1 cellular context compared by ENCODE assay signal in the genomic region with DNA sequence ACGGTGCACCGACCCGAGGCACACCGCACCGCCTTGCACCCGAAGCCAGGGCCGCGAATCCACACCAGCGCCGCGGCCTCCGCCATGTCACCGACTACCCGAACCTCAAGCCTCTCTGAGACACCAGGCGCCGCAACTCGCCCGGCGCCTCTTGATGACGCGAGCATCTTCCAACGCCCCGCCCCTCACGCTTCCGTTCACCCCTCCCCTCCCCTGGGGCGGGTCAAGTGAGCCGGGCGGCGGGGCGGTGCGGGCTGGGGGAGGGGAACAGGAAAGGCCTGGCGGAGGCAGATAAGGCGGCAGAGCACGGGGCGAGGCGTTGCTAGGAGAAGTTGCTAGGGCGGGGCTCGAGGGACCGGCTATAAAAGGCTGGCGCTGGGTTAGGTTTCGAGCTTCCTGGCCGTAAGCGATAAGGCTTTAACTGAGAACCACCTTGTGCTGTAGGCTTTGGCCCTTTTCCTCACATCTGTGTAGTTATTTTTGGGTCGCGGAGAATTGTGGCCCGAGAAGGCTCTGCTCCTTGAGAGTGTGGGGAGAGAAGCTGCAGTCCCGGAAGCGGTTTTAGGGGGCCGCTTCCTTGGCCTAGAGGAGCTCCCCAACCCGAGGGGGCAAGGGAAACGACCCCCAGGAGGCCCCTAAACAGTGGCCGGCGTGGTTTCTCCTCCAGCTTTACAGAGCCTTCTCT.
A peak's percentile ranks its signal among the peaks of the same experiment; 100 is the strongest.
TF ChIP-seq lines count a peak whose summit lies in the region.

A gene (minus strand): TSS at position 117 of the 685 bp plus-strand sequence. CDS start 31 bp downstream, at position 86.

TF ChIP-seq in K562, 482 proteins besides CTCF, POLR2A, EP300 and RAD21 (continued from another document and continues in another):
- TF ChIP-seq CHCHD3 (CRISPR knock-in tag; IDR thresholded peaks at IDR 0.05) (peak; percentile 94; the same call in 1 of the 2 replicates), TCF7L2 (IDR thresholded peaks at IDR 0.05; ENCODE audit: low read depth, low read length) (peak; percentile 31; the same call in 1 of the 2 replicates), ZNF347 (CRISPR knock-in tag; IDR thresholded peaks at IDR 0.05; ENCODE audit: low read depth) (no peak), MXI1 (IDR thresholded peaks at IDR 0.05; ENCODE audit: low read depth, low read length) (peak; percentile 97), JUNB (CRISPR knock-in tag; conservative IDR thresholded peaks at IDR 0.05) (no peak), XRCC3 (IDR thresholded peaks at IDR 0.05) (no peak), SMC3 (conservative IDR thresholded peaks at IDR 0.05; ENCODE audit: insufficient read depth, low read depth, low read length) (0 out of 2 replicates have a peak, but pooled peaks have one; percentile 4), NFXL1 (CRISPR knock-in tag; IDR thresholded peaks at IDR 0.05) (0 out of 2 replicates have a peak, but pooled peaks have one; percentile 10), SUPT5H (IDR thresholded peaks at IDR 0.05) (peak; percentile 97), TAF7 (tag; IDR thresholded peaks at IDR 0.05) (peak; percentile 61), ZNF3 (CRISPR knock-in tag; IDR thresholded peaks at IDR 0.05) (no peak), RUNX1 (IDR thresholded peaks at IDR 0.05; ENCODE audit: low read depth) (peak; percentile 92), POLR2G (IDR thresholded peaks at IDR 0.05; ENCODE audit: low read depth, low read length) (peak; percentile 98), PHF8 (IDR thresholded peaks at IDR 0.05; ENCODE audit: borderline replicate concordance, low read length) (peak; percentile 97), SRSF3 (IDR thresholded peaks at IDR 0.05; ENCODE audit: insufficient read depth, low read length) (no peak), BMI1 (IDR thresholded peaks at IDR 0.05; ENCODE audit: low read length) (peak; percentile 92), ZNF23 (CRISPR knock-in tag; IDR thresholded peaks at IDR 0.05) (no peak; the same call in 1 of the 2 replicates), FOS (IDR thresholded peaks at IDR 0.05; ENCODE audit: extremely low read depth, insufficient read length) (no peak), ZFP36 (IDR thresholded peaks at IDR 0.05; ENCODE audit: low read depth, low read length, partially characterized antibody) (peak; percentile 17), ZNF133 (CRISPR knock-in tag; IDR thresholded peaks at IDR 0.05) (no peak), RBM34 (IDR thresholded peaks at IDR 0.05; ENCODE audit: borderline replicate concordance, insufficient read depth, low read length) (no peak), NR2F6 (CRISPR knock-in tag; IDR thresholded peaks at IDR 0.05) (peak; percentile 81), ILK (tag; IDR thresholded peaks at IDR 0.05; ENCODE audit: borderline replicate concordance, low read depth) (no peak), ATF7 (IDR thresholded peaks at IDR 0.05) (peak; percentile 83), HNRNPUL1 (IDR thresholded peaks at IDR 0.05; ENCODE audit: low read length) (no peak), TEAD2 (tag; IDR thresholded peaks at IDR 0.05) (no peak), JUN (IDR thresholded peaks at IDR 0.05; ENCODE audit: borderline replicate concordance, low read depth, low read length) (no peak; the same call in 1 of the 2 replicates), JUN (CRISPR knock-in tag; IDR thresholded peaks at IDR 0.05; ENCODE audit: borderline replicate concordance) (peak; percentile 87; the same call in 1 of the 2 replicates), GTF2A2 (tag; IDR thresholded peaks at IDR 0.05) (peak; percentile 86), GABPB1 (CRISPR knock-in tag; IDR thresholded peaks at IDR 0.05) (peak; percentile 77), MECOM (CRISPR knock-in tag; IDR thresholded peaks at IDR 0.05) (no peak), DMBX1 (CRISPR knock-in tag; IDR thresholded peaks at IDR 0.05; ENCODE audit: borderline replicate concordance) (peak; percentile 93), EWSR1 (IDR thresholded peaks at IDR 0.05; ENCODE audit: borderline replicate concordance, low read depth, partially characterized antibody) (no peak), DIDO1 (tag; IDR thresholded peaks at IDR 0.05; ENCODE audit: low read depth) (no peak), SMAD4 (CRISPR knock-in tag; conservative IDR thresholded peaks at IDR 0.05) (peak; percentile 98), COPS2 (conservative IDR thresholded peaks at IDR 0.05) (no peak), ZBTB17 (CRISPR knock-in tag; IDR thresholded peaks at IDR 0.05) (no peak), SAFB2 (IDR thresholded peaks at IDR 0.05; ENCODE audit: borderline replicate concordance, low read depth, low read length, severe bottlenecking) (no peak), NR2C1 (IDR thresholded peaks at IDR 0.05) (peak; percentile 21; the same call in 1 of the 2 replicates), NR2C1 (tag; IDR thresholded peaks at IDR 0.05) (peak; percentile 39; the same call in 1 of the 2 replicates), ZNF174 (CRISPR knock-in tag; IDR thresholded peaks at IDR 0.05) (0 out of 2 replicates have a peak, but pooled peaks have one; percentile 50), CCNT2 (IDR thresholded peaks at IDR 0.05; ENCODE audit: borderline replicate concordance, extremely low read depth, insufficient read length, low read depth, low read length) (peak; percentile 100), NFE2 (IDR thresholded peaks at IDR 0.05; ENCODE audit: low read depth) (peak; percentile 48; the same call in 1 of the 2 replicates), TAF9B (IDR thresholded peaks at IDR 0.05; ENCODE audit: partially characterized antibody) (peak; percentile 93), KLF13 (tag; IDR thresholded peaks at IDR 0.05; ENCODE audit: borderline replicate concordance, low read depth) (no peak; the same call in none of the 2 replicates)
- TF ChIP-seq, protein P1, sequence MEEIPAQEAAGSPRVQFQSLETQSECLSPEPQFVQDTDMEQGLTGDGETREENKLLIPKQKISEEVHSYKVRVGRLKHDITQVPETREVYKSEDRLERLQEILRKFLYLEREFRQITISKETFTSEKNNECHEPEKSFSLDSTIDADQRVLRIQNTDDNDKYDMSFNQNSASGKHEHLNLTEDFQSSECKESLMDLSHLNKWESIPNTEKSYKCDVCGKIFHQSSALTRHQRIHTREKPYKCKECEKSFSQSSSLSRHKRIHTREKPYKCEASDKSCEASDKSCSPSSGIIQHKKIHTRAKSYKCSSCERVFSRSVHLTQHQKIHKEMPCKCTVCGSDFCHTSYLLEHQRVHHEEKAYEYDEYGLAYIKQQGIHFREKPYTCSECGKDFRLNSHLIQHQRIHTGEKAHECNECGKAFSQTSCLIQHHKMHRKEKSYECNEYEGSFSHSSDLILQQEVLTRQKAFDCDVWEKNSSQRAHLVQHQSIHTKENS (CRISPR knock-in tag; IDR thresholded peaks at IDR 0.05): peak; percentile 80; the same call in 1 of the 2 replicates
- TF ChIP-seq, protein P2, sequence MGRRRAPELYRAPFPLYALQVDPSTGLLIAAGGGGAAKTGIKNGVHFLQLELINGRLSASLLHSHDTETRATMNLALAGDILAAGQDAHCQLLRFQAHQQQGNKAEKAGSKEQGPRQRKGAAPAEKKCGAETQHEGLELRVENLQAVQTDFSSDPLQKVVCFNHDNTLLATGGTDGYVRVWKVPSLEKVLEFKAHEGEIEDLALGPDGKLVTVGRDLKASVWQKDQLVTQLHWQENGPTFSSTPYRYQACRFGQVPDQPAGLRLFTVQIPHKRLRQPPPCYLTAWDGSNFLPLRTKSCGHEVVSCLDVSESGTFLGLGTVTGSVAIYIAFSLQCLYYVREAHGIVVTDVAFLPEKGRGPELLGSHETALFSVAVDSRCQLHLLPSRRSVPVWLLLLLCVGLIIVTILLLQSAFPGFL (CRISPR knock-in tag; IDR thresholded peaks at IDR 0.05): no peak
- TF ChIP-seq, protein P3, sequence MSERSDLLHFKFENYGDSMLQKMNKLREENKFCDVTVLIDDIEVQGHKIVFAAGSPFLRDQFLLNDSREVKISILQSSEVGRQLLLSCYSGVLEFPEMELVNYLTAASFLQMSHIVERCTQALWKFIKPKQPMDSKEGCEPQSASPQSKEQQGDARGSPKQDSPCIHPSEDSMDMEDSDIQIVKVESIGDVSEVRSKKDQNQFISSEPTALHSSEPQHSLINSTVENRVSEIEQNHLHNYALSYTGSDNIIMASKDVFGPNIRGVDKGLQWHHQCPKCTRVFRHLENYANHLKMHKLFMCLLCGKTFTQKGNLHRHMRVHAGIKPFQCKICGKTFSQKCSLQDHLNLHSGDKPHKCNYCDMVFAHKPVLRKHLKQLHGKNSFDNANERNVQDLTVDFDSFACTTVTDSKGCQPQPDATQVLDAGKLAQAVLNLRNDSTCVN (CRISPR knock-in tag; IDR thresholded peaks at IDR 0.05): 0 out of 2 replicates have a peak, but pooled peaks have one; percentile 10
- TF ChIP-seq, protein P4, sequence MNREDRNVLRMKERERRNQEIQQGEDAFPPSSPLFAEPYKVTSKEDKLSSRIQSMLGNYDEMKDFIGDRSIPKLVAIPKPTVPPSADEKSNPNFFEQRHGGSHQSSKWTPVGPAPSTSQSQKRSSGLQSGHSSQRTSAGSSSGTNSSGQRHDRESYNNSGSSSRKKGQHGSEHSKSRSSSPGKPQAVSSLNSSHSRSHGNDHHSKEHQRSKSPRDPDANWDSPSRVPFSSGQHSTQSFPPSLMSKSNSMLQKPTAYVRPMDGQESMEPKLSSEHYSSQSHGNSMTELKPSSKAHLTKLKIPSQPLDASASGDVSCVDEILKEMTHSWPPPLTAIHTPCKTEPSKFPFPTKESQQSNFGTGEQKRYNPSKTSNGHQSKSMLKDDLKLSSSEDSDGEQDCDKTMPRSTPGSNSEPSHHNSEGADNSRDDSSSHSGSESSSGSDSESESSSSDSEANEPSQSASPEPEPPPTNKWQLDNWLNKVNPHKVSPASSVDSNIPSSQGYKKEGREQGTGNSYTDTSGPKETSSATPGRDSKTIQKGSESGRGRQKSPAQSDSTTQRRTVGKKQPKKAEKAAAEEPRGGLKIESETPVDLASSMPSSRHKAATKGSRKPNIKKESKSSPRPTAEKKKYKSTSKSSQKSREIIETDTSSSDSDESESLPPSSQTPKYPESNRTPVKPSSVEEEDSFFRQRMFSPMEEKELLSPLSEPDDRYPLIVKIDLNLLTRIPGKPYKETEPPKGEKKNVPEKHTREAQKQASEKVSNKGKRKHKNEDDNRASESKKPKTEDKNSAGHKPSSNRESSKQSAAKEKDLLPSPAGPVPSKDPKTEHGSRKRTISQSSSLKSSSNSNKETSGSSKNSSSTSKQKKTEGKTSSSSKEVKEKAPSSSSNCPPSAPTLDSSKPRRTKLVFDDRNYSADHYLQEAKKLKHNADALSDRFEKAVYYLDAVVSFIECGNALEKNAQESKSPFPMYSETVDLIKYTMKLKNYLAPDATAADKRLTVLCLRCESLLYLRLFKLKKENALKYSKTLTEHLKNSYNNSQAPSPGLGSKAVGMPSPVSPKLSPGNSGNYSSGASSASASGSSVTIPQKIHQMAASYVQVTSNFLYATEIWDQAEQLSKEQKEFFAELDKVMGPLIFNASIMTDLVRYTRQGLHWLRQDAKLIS (CRISPR knock-in tag; IDR thresholded peaks at IDR 0.05): peak; percentile 18; the same call in 1 of the 2 replicates
- TF ChIP-seq, protein P5, sequence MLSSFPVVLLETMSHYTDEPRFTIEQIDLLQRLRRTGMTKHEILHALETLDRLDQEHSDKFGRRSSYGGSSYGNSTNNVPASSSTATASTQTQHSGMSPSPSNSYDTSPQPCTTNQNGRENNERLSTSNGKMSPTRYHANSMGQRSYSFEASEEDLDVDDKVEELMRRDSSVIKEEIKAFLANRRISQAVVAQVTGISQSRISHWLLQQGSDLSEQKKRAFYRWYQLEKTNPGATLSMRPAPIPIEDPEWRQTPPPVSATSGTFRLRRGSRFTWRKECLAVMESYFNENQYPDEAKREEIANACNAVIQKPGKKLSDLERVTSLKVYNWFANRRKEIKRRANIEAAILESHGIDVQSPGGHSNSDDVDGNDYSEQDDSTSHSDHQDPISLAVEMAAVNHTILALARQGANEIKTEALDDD (IDR thresholded peaks at IDR 0.05): peak; percentile 13
- TF ChIP-seq, protein P6, sequence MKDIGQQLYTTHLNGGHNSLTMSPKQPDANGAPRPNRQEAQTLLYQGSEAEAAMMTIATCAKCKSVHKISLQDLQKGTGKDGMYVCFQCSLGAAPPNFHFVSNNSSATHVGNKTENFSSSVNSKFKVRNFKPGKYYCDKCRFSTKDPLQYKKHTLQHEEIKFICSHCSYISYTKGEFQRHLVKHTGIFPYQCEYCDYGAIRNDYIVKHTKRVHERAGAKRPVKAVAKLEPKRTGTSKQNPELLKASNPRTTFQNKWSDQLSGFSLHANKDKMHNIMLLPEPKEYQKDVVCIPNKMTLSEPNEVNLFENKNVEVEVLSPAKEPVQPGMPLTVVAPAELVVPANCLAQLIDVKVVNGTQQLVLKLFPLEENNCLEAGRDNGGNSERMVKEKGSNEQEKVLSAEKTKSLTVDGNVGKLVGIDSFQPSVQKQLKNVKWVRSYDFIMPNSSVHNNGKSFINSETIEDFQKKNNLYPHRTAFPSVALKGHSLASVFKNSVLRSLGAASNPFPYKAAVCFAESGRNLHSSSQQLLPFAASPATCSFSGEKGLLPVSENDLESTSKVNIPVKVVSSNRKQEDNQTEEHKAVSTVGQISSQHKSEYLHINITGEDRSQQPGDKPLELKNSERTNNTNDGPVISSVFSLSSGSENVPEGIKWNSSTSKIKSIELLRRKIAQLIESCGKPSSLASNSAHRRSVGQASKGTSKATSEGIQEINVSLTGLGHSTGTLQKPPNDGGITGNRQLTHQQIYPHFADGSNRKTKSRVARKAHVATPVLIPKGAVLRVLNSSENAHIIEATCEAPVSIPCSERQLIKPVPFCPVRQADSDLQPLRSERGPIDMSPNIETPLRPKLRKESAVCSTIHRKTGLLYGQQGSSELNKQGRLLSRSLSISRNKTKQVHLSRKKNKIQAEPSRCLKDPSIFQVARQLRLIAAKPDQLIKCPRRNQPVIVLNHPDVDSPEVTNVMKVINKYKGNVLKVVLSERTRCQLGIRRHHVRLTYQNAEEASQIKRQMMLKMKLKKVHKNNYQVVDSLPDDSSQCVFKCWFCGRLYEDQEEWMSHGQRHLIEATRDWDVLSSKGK (CRISPR knock-in tag; IDR thresholded peaks at IDR 0.05): no peak
- TF ChIP-seq, protein P7, sequence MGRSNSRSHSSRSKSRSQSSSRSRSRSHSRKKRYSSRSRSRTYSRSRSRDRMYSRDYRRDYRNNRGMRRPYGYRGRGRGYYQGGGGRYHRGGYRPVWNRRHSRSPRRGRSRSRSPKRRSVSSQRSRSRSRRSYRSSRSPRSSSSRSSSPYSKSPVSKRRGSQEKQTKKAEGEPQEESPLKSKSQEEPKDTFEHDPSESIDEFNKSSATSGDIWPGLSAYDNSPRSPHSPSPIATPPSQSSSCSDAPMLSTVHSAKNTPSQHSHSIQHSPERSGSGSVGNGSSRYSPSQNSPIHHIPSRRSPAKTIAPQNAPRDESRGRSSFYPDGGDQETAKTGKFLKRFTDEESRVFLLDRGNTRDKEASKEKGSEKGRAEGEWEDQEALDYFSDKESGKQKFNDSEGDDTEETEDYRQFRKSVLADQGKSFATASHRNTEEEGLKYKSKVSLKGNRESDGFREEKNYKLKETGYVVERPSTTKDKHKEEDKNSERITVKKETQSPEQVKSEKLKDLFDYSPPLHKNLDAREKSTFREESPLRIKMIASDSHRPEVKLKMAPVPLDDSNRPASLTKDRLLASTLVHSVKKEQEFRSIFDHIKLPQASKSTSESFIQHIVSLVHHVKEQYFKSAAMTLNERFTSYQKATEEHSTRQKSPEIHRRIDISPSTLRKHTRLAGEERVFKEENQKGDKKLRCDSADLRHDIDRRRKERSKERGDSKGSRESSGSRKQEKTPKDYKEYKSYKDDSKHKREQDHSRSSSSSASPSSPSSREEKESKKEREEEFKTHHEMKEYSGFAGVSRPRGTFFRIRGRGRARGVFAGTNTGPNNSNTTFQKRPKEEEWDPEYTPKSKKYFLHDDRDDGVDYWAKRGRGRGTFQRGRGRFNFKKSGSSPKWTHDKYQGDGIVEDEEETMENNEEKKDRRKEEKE (IDR thresholded peaks at IDR 0.05; ENCODE audit: borderline replicate concordance in 1 of 2, control insufficient read depth in 1 of 2, low read depth in 2 of 2, low read length in 1 of 2): peak in 1 of 2 experiments; percentile 78; a peak in 1 of 4 replicates
